23 cellular contexts compared by ENCODE assay signal in the genomic region with DNA sequence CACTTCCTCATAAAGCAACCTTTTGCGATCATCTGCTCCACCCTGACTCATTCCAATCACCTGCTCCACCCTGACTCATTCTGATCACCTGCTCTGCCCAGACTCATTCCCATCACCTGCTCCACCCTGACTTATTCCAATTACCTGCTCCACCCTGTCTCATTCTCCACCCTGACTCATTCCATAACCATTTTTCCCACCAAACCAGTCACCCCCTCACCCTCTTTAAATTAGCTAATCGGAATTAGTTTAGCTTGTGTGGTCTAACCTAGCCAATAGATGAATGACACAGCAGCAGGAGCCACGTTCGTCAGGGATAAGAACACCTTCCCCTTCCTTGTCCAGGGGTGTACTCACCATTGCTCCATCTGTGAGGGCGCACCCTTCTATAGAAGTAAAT.
DNase-seq lines count a peak whose midpoint lies in the region; ATAC-seq and TF ChIP-seq lines count a peak whose summit lies in the region.
"Had no signal": no experiment of that assay in that cellular context is flagged by ENCODE, and none has a peak within 500 bp of the region (broad histone marks: within the 10 kb centered on the region; RNA-seq: fewer than 3 reads in every experiment).

No MANE protein-coding gene starts in this region.

- H4K8ac ChIP-seq in trophoblast cell (ENCODE audit: low read depth, low read length), result no peak overlapping the region

- no peak overlapping the region for H3K14ac ChIP-seq in trophoblast cell (ENCODE audit: low read length)

- CTCF ChIA-PET in HCT116 (lab: Charles Lee), result no interaction called here

- H4K91ac ChIP-seq in trophoblast cell (ENCODE audit: low read depth, low read length), result no peak overlapping the region

- H3K9ac ChIP-seq in HCT116 (ENCODE audit: low read length) (no peak overlapping the region), trophoblast cell (ENCODE audit: low read length) (no peak overlapping the region)
- H3K9ac ChIP-seq: GM23248, KMS-11 had no signal

- DNase-seq in HCT116 (ENCODE audit: low read depth, low spot score), result no peak
- DNase-seq in HT1080 (ENCODE audit: low read depth), result peak; percentile 57
- peak; percentile 83 for DNase-seq in epithelial cell of esophagus (ENCODE audit: low read depth)
- DNase-seq in trophoblast cell, result peak; percentile 81 to 83
- DNase-seq in D341Med (ENCODE audit: low spot score), result no peak
- no peak for DNase-seq in esophagus squamous epithelium (lab: John Stamatoyannopoulos, UW)
- no peak for DNase-seq in hippocampal formation (lab: John Stamatoyannopoulos, UW)
- DNase-seq: BE2C; CD4-positive, CD25-positive, alpha-beta regulatory T cell; DND-41; GM23248; IMR-90; NCI-H1092 treated with DMSO at 0.1 percent for 48 hours; NCI-H1436 treated with DMSO at 0.1 percent for 48 hours; NCI-H2029; NCI-H2171; NCI-H345; NCI-H524; NCI-H774; Peyer's patch; SJCRH30 had no signal

- H3K9me2 ChIP-seq in HCT116 (ENCODE audit: insufficient read depth), result no peaks in the 10 kb centered on the region; the same call in 1 of the 2 replicates

- no peak overlapping the region for H3K18ac ChIP-seq in trophoblast cell (ENCODE audit: low read length)

- no peaks in the 10 kb centered on the region for H3K27me3 ChIP-seq in HCT116 (ENCODE audit: insufficient read depth, low read length)
- no peaks in the 10 kb centered on the region for H3K27me3 ChIP-seq in trophoblast cell (ENCODE audit: insufficient read depth, low read length)
- H3K27me3 ChIP-seq in esophagus squamous epithelium, result no peaks in the 10 kb centered on the region
- H3K27me3 ChIP-seq: BE2C, Peyer's patch, SJCRH30 had no signal

- no peaks in the 10 kb centered on the region for H3K79me1 ChIP-seq in trophoblast cell (ENCODE audit: low read length)

- POLR2A ChIA-PET in HCT116 (lab: Charles Lee), result no interaction called here

- intact Hi-C loops in HCT116 (cut with micrococcal nuclease), result no loop called here
- intact Hi-C loops in esophagus squamous epithelium (cut with DNase I), result no loop called here

- H4K20me1 ChIP-seq in HCT116 (ENCODE audit: insufficient read depth), result no peaks in the 10 kb centered on the region

- H3K9me3 ChIP-seq in HCT116 (ENCODE audit: control insufficient read depth in 1 of 2, insufficient read depth in 1 of 2, low read depth in 1 of 2, low read length in 2 of 2) (peaks cover 0 to 7% of the 10 kb centered on the region in 2 experiments; a peak in 1 of 4 replicates), trophoblast cell (ENCODE audit: insufficient read depth, low read depth, low read length) (peaks cover 4% of the 10 kb centered on the region), esophagus squamous epithelium (peaks cover 0 to 19% (median 12%) of the 10 kb centered on the region in 3 donors)
- H3K9me3 ChIP-seq: HAP-1 had no signal

- H3K36me3 ChIP-seq in HCT116 (ENCODE audit: control insufficient read depth in 1 of 2, insufficient read depth in 2 of 2, low read length in 2 of 2), result no peaks in the 10 kb centered on the region
- no peaks in the 10 kb centered on the region for H3K36me3 ChIP-seq in trophoblast cell (ENCODE audit: control insufficient read depth in 1 of 2, insufficient read depth in 2 of 2, low read length in 2 of 2)
- no peaks in the 10 kb centered on the region for H3K36me3 ChIP-seq in esophagus squamous epithelium
- H3K36me3 ChIP-seq: BE2C, HAP-1, Peyer's patch, SJCRH30 had no signal

- no CpG with 5 or more reads among the region's 5 CpGs for WGBS in trophoblast cell (ENCODE audit: extremely low coverage, insufficient coverage, insufficient read length)
- WGBS in esophagus squamous epithelium, 2 donors, result 66 to 69% methylated on average over 5 of the region's 5 CpGs

- BruUV-seq in HCT116 (replicated peaks; lab: Mats Ljungman, UMichigan), result no TSS peak

- ATAC-seq in HCT116, result no peak

- no peak overlapping the region for H3K4me2 ChIP-seq in HCT116 (ENCODE audit: low read length)
- no peak overlapping the region for H3K4me2 ChIP-seq in trophoblast cell (ENCODE audit: low read length)
- H3K4me2 ChIP-seq: KMS-11 had no signal

- TF ChIP-seq RAD21 in HCT116 (IDR thresholded peaks at IDR 0.05; ENCODE audit: low read depth), result no peak

- H3K23ac ChIP-seq in trophoblast cell (ENCODE audit: low read length), result no peak overlapping the region

- H2BK120ac ChIP-seq in trophoblast cell (ENCODE audit: insufficient read depth, low read length, poor library complexity), result no peak overlapping the region

- H3K79me2 ChIP-seq in HCT116 (ENCODE audit: insufficient read depth, low read length), result no peaks in the 10 kb centered on the region
- H3K79me2 ChIP-seq in trophoblast cell (ENCODE audit: control insufficient read depth, insufficient read depth, low read length, poor library complexity), result no peaks in the 10 kb centered on the region

- H2BK5ac ChIP-seq in trophoblast cell (ENCODE audit: low read depth, low read length, poor library complexity), result no peak overlapping the region

- no peak overlapping the region for H2AK5ac ChIP-seq in trophoblast cell (ENCODE audit: low read length)

- H2BK12ac ChIP-seq in trophoblast cell (ENCODE audit: low read length), result no peak overlapping the region

- no peak for TF ChIP-seq CTCF in HCT116 (IDR thresholded peaks at IDR 0.05 in 2 of 3, conservative IDR thresholded peaks at IDR 0.05 in 1 of 3; ENCODE audit: borderline replicate concordance in 1 of 3, insufficient read depth in 1 of 3, low read depth in 2 of 3, low read length in 2 of 3)
- no peak for TF ChIP-seq CTCF in epithelial cell of esophagus (IDR thresholded peaks at IDR 0.05; ENCODE audit: insufficient read depth, low read depth, low read length, missing control alignments)
- no peak for TF ChIP-seq CTCF in esophagus squamous epithelium (IDR thresholded peaks at IDR 0.05)

- no peak overlapping the region for H4K12ac ChIP-seq in trophoblast cell (ENCODE audit: low read depth, low read length)

- H3K4me3 ChIP-seq in HCT116 (replicated peaks in 1 of 2; ENCODE audit: low read depth in 1 of 2, low read length in 2 of 2) (no peak overlapping the region), epithelial cell of esophagus (ENCODE audit: low read length) (no peak overlapping the region), trophoblast cell (ENCODE audit: low read depth, low read length) (no peak overlapping the region), esophagus squamous epithelium (no peak overlapping the region)
- H3K4me3 ChIP-seq: GM23248, HAP-1, Peyer's patch, SJCRH30 had no signal

- TF ChIP-seq POLR2A in HCT116 (IDR thresholded peaks at IDR 0.05; ENCODE audit: borderline replicate concordance, extremely low read depth, insufficient read depth, insufficient read length), result no peak
- no peak for TF ChIP-seq POLR2A in esophagus squamous epithelium (IDR thresholded peaks at IDR 0.05)

- H3K4ac ChIP-seq in trophoblast cell (ENCODE audit: low read depth, low read length), result no peak overlapping the region

- H2AFZ ChIP-seq in HCT116 (ENCODE audit: low read depth, low read length, poor library complexity, severe bottlenecking) (no peak overlapping the region), trophoblast cell (ENCODE audit: insufficient read depth, low read length, poor library complexity) (no peak overlapping the region)
- H2AFZ ChIP-seq: GM23248 had no signal

- RAD21 ChIA-PET in HCT116 (lab: Charles Lee; ENCODE audit: low non-redundant PET in 1 of 2, low total read pairs in 2 of 2, uncharacterized antibody in 2 of 2, unreplicated experiment in 2 of 2), result no interaction called here

- H3K27ac ChIP-seq in HCT116 (ENCODE audit: low read depth, low read length) (no peak overlapping the region), trophoblast cell (ENCODE audit: low read depth, low read length) (no peak overlapping the region), esophagus squamous epithelium (no peak overlapping the region)
- H3K27ac ChIP-seq: GM23248, KMS-11, Peyer's patch, SJCRH30 had no signal

- peaks cover 0 to 4% of the 10 kb centered on the region in 2 experiments; a peak in 1 of 4 replicates for H3K4me1 ChIP-seq in HCT116 (ENCODE audit: control insufficient read depth in 1 of 2, insufficient read depth in 2 of 2, low read length in 2 of 2)
- peaks cover 0 to 5% of the 10 kb centered on the region in 2 experiments for H3K4me1 ChIP-seq in trophoblast cell (ENCODE audit: control insufficient read depth in 1 of 2, insufficient read depth in 2 of 2, low read length in 2 of 2)
- H3K4me1 ChIP-seq in esophagus squamous epithelium, result peaks cover 0 to 5% (median 0%) of the 10 kb centered on the region in 3 donors
- H3K4me1 ChIP-seq: BE2C, HAP-1, Peyer's patch, SJCRH30 had no signal

TF ChIP-seq in HCT116, 20 proteins besides CTCF, POLR2A, EP300 and RAD21 (continues in another document):
- TF ChIP-seq CBX3 (IDR thresholded peaks at IDR 0.05; ENCODE audit: low read depth) (0 out of 2 replicates have a peak, but pooled peaks have one; percentile 25), POLR2AphosphoS5 (IDR thresholded peaks at IDR 0.05; ENCODE audit: low read depth, low read length) (no peak), EZH2phosphoT487 (IDR thresholded peaks at IDR 0.05; ENCODE audit: borderline replicate concordance) (no peak), JUND (IDR thresholded peaks at IDR 0.05) (no peak), CEBPB (IDR thresholded peaks at IDR 0.05; ENCODE audit: low read depth) (no peak), FOSL1 (IDR thresholded peaks at IDR 0.05; ENCODE audit: low read depth) (peak; percentile 31; the same call in 1 of the 2 replicates), ELF1 (IDR thresholded peaks at IDR 0.05; ENCODE audit: borderline replicate concordance, low read depth) (no peak), ZNF274 (IDR thresholded peaks at IDR 0.05; ENCODE audit: low read depth, low read length) (no peak), SP1 (IDR thresholded peaks at IDR 0.05; ENCODE audit: low read depth) (no peak)

Comparison
In these comparisons a context has a peak if more than half of its experiments do, and no peak if none do; other contexts are left out.
1. DNase-seq: peak in HT1080 (single experiment), epithelial cell of esophagus (single experiment) and trophoblast cell (2 of 2); none in HCT116 (single experiment), D341Med (single experiment), esophagus squamous epithelium (single experiment) and hippocampal formation (0 of 2).